Comparison of ENCODE assay signal across 23 cellular contexts in genomic region chr20:36010081-36010480, GRCh38.
"Had no signal": no experiment of that assay in that cellular context is flagged by ENCODE, and none has a peak within 500 bp of the region (broad histone marks: within the 10 kb centered on the region; RNA-seq: fewer than 3 reads in every experiment).

No MANE protein-coding gene starts in this region.

- H3K4me3 Mint-ChIP-seq: activated CD4-positive, alpha-beta T cell treated with anti-CD3 and anti-CD28 coated beads for 36 hours; activated naive CD4-positive, alpha-beta T cell treated with anti-CD3 and anti-CD28 coated beads for 36 hours; activated naive CD8-positive, alpha-beta T cell treated with anti-CD3 and anti-CD28 coated beads for 36 hours; natural killer cell treated with Interleukin-12 subunit alpha and Interleukin-12 subunit beta and Interleukin-15 and Interleukin-18, amount 100 ng/mL, for 72 hours had no signal

- H3K27me3 Mint-ChIP-seq: activated CD4-positive, alpha-beta T cell treated with anti-CD3 and anti-CD28 coated beads for 36 hours; activated naive CD8-positive, alpha-beta T cell treated with anti-CD3 and anti-CD28 coated beads for 36 hours; natural killer cell treated with Interleukin-12 subunit alpha and Interleukin-12 subunit beta and Interleukin-15 and Interleukin-18, amount 100 ng/mL, for 72 hours; progenitor cell of endocrine pancreas had no signal

- DNase-seq: activated CD4-positive, alpha-beta T cell treated with anti-CD3 and anti-CD28 coated beads for 36 hours; activated CD4-positive, CD25-positive, alpha-beta regulatory T cell; activated CD8-positive, alpha-beta memory T cell treated with anti-CD3 and anti-CD28 coated beads for 24 hours; activated effector memory CD4-positive, alpha-beta T cell treated with Interleukin-2 at 50 U/mL for 16 hours; activated naive CD4-positive, alpha-beta T cell treated with anti-CD3 and anti-CD28 coated beads for 36 hours; activated naive CD8-positive, alpha-beta T cell treated with anti-CD3 and anti-CD28 coated beads for 36 hours; adrenal gland; aorta; body of pancreas; dorsolateral prefrontal cortex; effector memory CD4-positive, alpha-beta T cell; erythroblast; gastrocnemius medialis; glutamatergic neuron; left colon; mesenchymal stem cell; ovary; spleen; stimulated activated naive CD4-positive, alpha-beta T cell had no signal

- H3K27me3 ChIP-seq: adrenal gland, body of pancreas, dorsolateral prefrontal cortex, gastrocnemius medialis, ovary, spleen, tibial nerve had no signal

- H3K27ac ChIP-seq: adrenal gland, body of pancreas, coronary artery, dorsolateral prefrontal cortex, gastrocnemius medialis, ovary, spleen, tibial nerve had no signal

- H3K4me3 ChIP-seq: adrenal gland, body of pancreas, coronary artery, dorsolateral prefrontal cortex, gastrocnemius medialis, ovary, spleen, tibial nerve had no signal

- H3K36me3 Mint-ChIP-seq: activated naive CD8-positive, alpha-beta T cell treated with anti-CD3 and anti-CD28 coated beads for 36 hours; natural killer cell treated with Interleukin-12 subunit alpha and Interleukin-12 subunit beta and Interleukin-15 and Interleukin-18, amount 100 ng/mL, for 72 hours had no signal

- H3K9me3 ChIP-seq: adrenal gland, body of pancreas, gastrocnemius medialis, ovary, spleen, tibial nerve had no signal

- H3K4me1 ChIP-seq: adrenal gland, body of pancreas, gastrocnemius medialis, spleen, tibial nerve had no signal

- H3K9me3 Mint-ChIP-seq: activated naive CD4-positive, alpha-beta T cell treated with anti-CD3 and anti-CD28 coated beads for 36 hours; activated naive CD8-positive, alpha-beta T cell treated with anti-CD3 and anti-CD28 coated beads for 36 hours; natural killer cell treated with Interleukin-12 subunit alpha and Interleukin-12 subunit beta and Interleukin-15 and Interleukin-18, amount 100 ng/mL, for 72 hours had no signal

- H3K27ac Mint-ChIP-seq: activated CD4-positive, alpha-beta T cell treated with anti-CD3 and anti-CD28 coated beads for 36 hours; activated naive CD4-positive, alpha-beta T cell treated with anti-CD3 and anti-CD28 coated beads for 36 hours; activated naive CD8-positive, alpha-beta T cell treated with anti-CD3 and anti-CD28 coated beads for 36 hours; natural killer cell treated with Interleukin-12 subunit alpha and Interleukin-12 subunit beta and Interleukin-15 and Interleukin-18, amount 100 ng/mL, for 72 hours; progenitor cell of endocrine pancreas had no signal

- ATAC-seq: activated CD4-positive, alpha-beta T cell treated with anti-CD3 and anti-CD28 coated beads for 36 hours; body of pancreas; gastrocnemius medialis; left colon; natural killer cell treated with Interleukin-12 subunit alpha and Interleukin-12 subunit beta and Interleukin-15 and Interleukin-18, amount 100 ng/mL, for 72 hours had no signal

- H3K4me1 Mint-ChIP-seq: activated CD4-positive, alpha-beta T cell treated with anti-CD3 and anti-CD28 coated beads for 36 hours; activated naive CD8-positive, alpha-beta T cell treated with anti-CD3 and anti-CD28 coated beads for 36 hours had no signal

- H3K36me3 ChIP-seq: adrenal gland, gastrocnemius medialis, ovary, spleen, tibial nerve had no signal
